ENCODE assay signal across 19 cellular contexts in the genomic region with DNA sequence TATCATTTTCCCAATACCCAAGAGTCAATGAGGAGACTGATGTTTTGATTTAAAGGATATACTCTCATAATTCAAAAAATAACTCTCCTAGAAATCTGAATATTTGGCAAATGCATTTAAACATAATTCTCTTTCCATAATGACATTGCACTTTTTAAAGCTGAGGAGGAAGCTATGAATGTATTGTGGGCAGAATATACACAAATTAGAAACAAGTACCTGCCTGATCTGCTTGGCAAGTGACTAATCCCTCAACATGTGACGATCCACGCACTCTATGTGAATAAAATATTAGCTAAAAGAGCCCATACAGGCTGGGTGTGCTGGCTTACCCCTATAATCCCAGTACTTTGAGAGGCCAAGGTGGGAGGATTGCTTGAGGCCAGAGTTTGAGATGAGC.
"Had no signal": no experiment of that assay in that cellular context is flagged by ENCODE, and none has a peak within 500 bp of the region (broad histone marks: within the 10 kb centered on the region; RNA-seq: fewer than 3 reads in every experiment).

No MANE protein-coding gene starts in this region.

- H3K27ac ChIP-seq: colonic mucosa, heart left ventricle, lower lobe of right lung had no signal

- H3K4me3 ChIP-seq: colonic mucosa, heart left ventricle, lower lobe of right lung had no signal

- ATAC-seq: activated CD8-positive, alpha-beta T cell treated with anti-CD3 and anti-CD28 coated beads, Interleukin-2, amount 10 ng/mL, durations not matched to agents 7 days and 5 days; heart left ventricle; left colon; lower lobe of right lung; right cardiac atrium; stimulated activated naive CD8-positive, alpha-beta T cell treated with anti-CD3 and anti-CD28 coated beads, Interleukin-15, Interleukin-2, amounts not matched to agents 100 U/mL and 50 U/mL, for 24 hours had no signal

- DNase-seq: activated CD4-positive, alpha-beta T cell treated with anti-CD3 and anti-CD28 coated beads, Interleukin-2, amount 10 ng/mL, durations not matched to agents 24 days and 14 days; activated CD4-positive, CD25-positive, alpha-beta regulatory T cell; activated CD8-positive, alpha-beta memory T cell treated with anti-CD3 and anti-CD28 coated beads, Interleukin-2, amount 50 U/mL, for 4 hours; activated CD8-positive, alpha-beta T cell treated with anti-CD3 and anti-CD28 coated beads, Interleukin-2, amount 10 ng/mL, durations not matched to agents 7 days and 5 days; activated gamma-delta T cell treated with Interleukin-2 at 50 U/mL for 16 hours; activated T-cell treated with anti-CD3 and anti-CD28 coated beads, Interleukin-2, amount 50 U/mL, for 48 hours; amniotic stem cell; central memory CD4-positive, alpha-beta T cell; colonic mucosa; foreskin melanocyte; heart left ventricle; left colon; lower lobe of right lung; right cardiac atrium; small intestine; stimulated activated CD4-positive, alpha-beta T cell treated with anti-CD3 and anti-CD28 coated beads, Interleukin-4, amount 100 ng/mL, for 4 hours; stimulated activated naive CD8-positive, alpha-beta T cell treated with anti-CD3 and anti-CD28 coated beads, Interleukin-15, Interleukin-2, amounts not matched to agents 100 U/mL and 50 U/mL, for 24 hours; T-helper 2 cell; trophoblast cell had no signal
